7 cellular contexts compared by ENCODE assay signal in genomic region chr9:34647651-34648050, GRCh38. TPM values are rescaled to one million over a fixed set of nuclear protein-coding genes. Genes with fewer than 3 reads are reported as not detected.
DNase-seq lines count a peak whose midpoint lies in the region; ATAC-seq lines count a peak whose summit lies in the region.

No MANE protein-coding gene starts in this region.

- H3K4me3 Mint-ChIP-seq in activated CD8-positive, alpha-beta T cell treated with anti-CD3 and anti-CD28 coated beads, Interleukin-2, amount 10 ng/mL, durations not matched to agents 7 days and 5 days: peak overlapping the region; percentile 91
- H3K4me3 Mint-ChIP-seq in stimulated activated memory B cell treated with anti-CD40 and anti-IgM and Interleukin-4, amounts not matched to agents 10 μg/mL and 1 μg/mL and 100 μg/mL, for 72 hours: peak overlapping the region; percentile 87

- H3K4me3 ChIP-seq in HUES48 (ENCODE audit: low read depth, low read length) (peak overlapping the region; percentile 92), iPS-20b (ENCODE audit: low read length) (peak overlapping the region; percentile 95)

- no peaks in the 10 kb centered on the region for H3K9me3 Mint-ChIP-seq in activated CD8-positive, alpha-beta T cell treated with anti-CD3 and anti-CD28 coated beads, Interleukin-2, amount 10 ng/mL, durations not matched to agents 7 days and 5 days (ENCODE audit: insufficient read depth)
- no peaks in the 10 kb centered on the region for H3K9me3 Mint-ChIP-seq in stimulated activated memory B cell treated with anti-CD40 and anti-IgM and Interleukin-4, amounts not matched to agents 10 μg/mL and 1 μg/mL and 100 μg/mL, for 72 hours

- ATAC-seq in activated CD8-positive, alpha-beta T cell treated with anti-CD3 and anti-CD28 coated beads, Interleukin-2, amount 10 ng/mL, durations not matched to agents 7 days and 5 days: no peak
- ATAC-seq in stimulated activated memory B cell treated with anti-CD40 and anti-IgM and Interleukin-4, amounts not matched to agents 10 μg/mL and 1 μg/mL and 100 μg/mL, for 72 hours: no peak
- ATAC-seq in HG02870 (IDR thresholded peaks at IDR 0.05; ENCODE audit: unreplicated experiment): no peak

- no peaks in the 10 kb centered on the region for H3K27me3 Mint-ChIP-seq in activated CD8-positive, alpha-beta T cell treated with anti-CD3 and anti-CD28 coated beads, Interleukin-2, amount 10 ng/mL, durations not matched to agents 7 days and 5 days (ENCODE audit: low read depth)
- no peaks in the 10 kb centered on the region for H3K27me3 Mint-ChIP-seq in stimulated activated memory B cell treated with anti-CD40 and anti-IgM and Interleukin-4, amounts not matched to agents 10 μg/mL and 1 μg/mL and 100 μg/mL, for 72 hours

- H3K27ac ChIP-seq in HUES48 (ENCODE audit: low read depth, low read length) (no peak overlapping the region), iPS-20b (ENCODE audit: low read length) (no peak overlapping the region)

- H3K4me1 Mint-ChIP-seq in activated CD8-positive, alpha-beta T cell treated with anti-CD3 and anti-CD28 coated beads, Interleukin-2, amount 10 ng/mL, durations not matched to agents 7 days and 5 days (ENCODE audit: low read depth): peaks cover 43% of the 10 kb centered on the region
- peaks cover 42% of the 10 kb centered on the region for H3K4me1 Mint-ChIP-seq in stimulated activated memory B cell treated with anti-CD40 and anti-IgM and Interleukin-4, amounts not matched to agents 10 μg/mL and 1 μg/mL and 100 μg/mL, for 72 hours

- H3K36me3 Mint-ChIP-seq in activated CD8-positive, alpha-beta T cell treated with anti-CD3 and anti-CD28 coated beads, Interleukin-2, amount 10 ng/mL, durations not matched to agents 7 days and 5 days (ENCODE audit: low read depth): peaks cover 28% of the 10 kb centered on the region
- peaks cover 15% of the 10 kb centered on the region for H3K36me3 Mint-ChIP-seq in stimulated activated memory B cell treated with anti-CD40 and anti-IgM and Interleukin-4, amounts not matched to agents 10 μg/mL and 1 μg/mL and 100 μg/mL, for 72 hours

- no peak overlapping the region for H3K9ac ChIP-seq in HUES48 (ENCODE audit: low read depth, low read length)
- peak overlapping the region; percentile 91; the same call in 1 of the 2 replicates for H3K9ac ChIP-seq in iPS-20b (ENCODE audit: low read depth, low read length)

- CTCF ChIA-PET in activated CD8-positive, alpha-beta T cell treated with anti-CD3 and anti-CD28 coated beads, Interleukin-2, amount 10 ng/mL, durations not matched to agents 7 days and 5 days (lab: Charles Lee): interaction anchor here (0.6 to 6.9 kb wide), 6 partner anchors 9 to 467 kb away, joined by 3 to 156 read pairs (median 16); partner anchors contain the start of genes ATOSB, CCL27 and SIGMAR1

- H3K36me3 ChIP-seq in HUES48 (ENCODE audit: control insufficient read depth, insufficient read depth, low read length) (peaks cover 23% of the 10 kb centered on the region), iPS-20b (ENCODE audit: insufficient read depth, low read depth, low read length) (peaks cover 26% of the 10 kb centered on the region)

- no peaks in the 10 kb centered on the region for H3K9me3 ChIP-seq in HUES48 (ENCODE audit: control insufficient read depth, insufficient read depth, low read length)
- H3K9me3 ChIP-seq in iPS-20b (ENCODE audit: insufficient read depth, low read depth, low read length): no peaks in the 10 kb centered on the region

- H3K4me1 ChIP-seq in HUES48 (ENCODE audit: control insufficient read depth, insufficient read depth, low read length): peaks cover 22% of the 10 kb centered on the region
- H3K4me1 ChIP-seq in iPS-20b (ENCODE audit: insufficient read depth, low read length): peaks cover 17% of the 10 kb centered on the region

- H3K27me3 ChIP-seq in HUES48 (ENCODE audit: control insufficient read depth, insufficient read depth, low read length) (no peaks in the 10 kb centered on the region), iPS-20b (ENCODE audit: insufficient read depth, low read length) (no peaks in the 10 kb centered on the region)

- H3K27ac Mint-ChIP-seq in activated CD8-positive, alpha-beta T cell treated with anti-CD3 and anti-CD28 coated beads, Interleukin-2, amount 10 ng/mL, durations not matched to agents 7 days and 5 days: peak overlapping the region; percentile 88
- H3K27ac Mint-ChIP-seq in stimulated activated memory B cell treated with anti-CD40 and anti-IgM and Interleukin-4, amounts not matched to agents 10 μg/mL and 1 μg/mL and 100 μg/mL, for 72 hours: peak overlapping the region; percentile 88

- DNase-seq in activated CD8-positive, alpha-beta T cell treated with anti-CD3 and anti-CD28 coated beads, Interleukin-2, amount 10 ng/mL, durations not matched to agents 7 days and 5 days: no peak
- DNase-seq in superior temporal gyrus (ENCODE audit: extremely low spot score): no peak
- DNase-seq in stimulated activated CD4-positive, alpha-beta T cell treated with anti-CD3 and anti-CD28 coated beads, Interleukin-4, amount 100 ng/mL, for 24 hours: no peak

- POLR2A ChIA-PET in activated CD8-positive, alpha-beta T cell treated with anti-CD3 and anti-CD28 coated beads, Interleukin-2, amount 10 ng/mL, durations not matched to agents 7 days and 5 days (lab: Charles Lee): interaction anchor here (1.6 to 5.1 kb wide), 6 partner anchors 9 to 27 kb away, joined by 3 to 45 read pairs (median 10); partner anchors contain the start of genes DCTN3 and SIGMAR1

RNA-seq across cellular contexts. Expression of gene GALT, which starts 1.2 kb away (rescaled TPM):
- 10 to 100 TPM; 79.1 to 83.9 TPM for total RNA-seq in activated CD8-positive, alpha-beta T cell treated with anti-CD3 and anti-CD28 coated beads, Interleukin-2, amount 10 ng/mL, durations not matched to agents 7 days and 5 days

RNA-seq across cellular contexts. Expression of gene IL11RA, which starts 4.3 kb away (rescaled TPM):
- total RNA-seq in activated CD8-positive, alpha-beta T cell treated with anti-CD3 and anti-CD28 coated beads, Interleukin-2, amount 10 ng/mL, durations not matched to agents 7 days and 5 days: 10 to 100 TPM; 33.0 to 38.8 TPM

RNA-seq across cellular contexts. Expression of gene SIGMAR1, which starts 10.1 kb away (rescaled TPM):
- total RNA-seq in activated CD8-positive, alpha-beta T cell treated with anti-CD3 and anti-CD28 coated beads, Interleukin-2, amount 10 ng/mL, durations not matched to agents 7 days and 5 days: 10 to 100 TPM; 66.7 to 66.9 TPM

RNA-seq across cellular contexts. Expression of gene CCL27, which starts 14.8 kb away (rescaled TPM):
- not detected for total RNA-seq in activated CD8-positive, alpha-beta T cell treated with anti-CD3 and anti-CD28 coated beads, Interleukin-2, amount 10 ng/mL, durations not matched to agents 7 days and 5 days

RNA-seq across cellular contexts. Expression of gene ARID3C, which starts 18.8 kb away (rescaled TPM):
- under 1 TPM in 1 of 2 experiments, not detected in 1; 0.34 TPM for total RNA-seq in activated CD8-positive, alpha-beta T cell treated with anti-CD3 and anti-CD28 coated beads, Interleukin-2, amount 10 ng/mL, durations not matched to agents 7 days and 5 days
